ENCODE assay signal across 2 cellular contexts in genomic region chr4:71765349-71765748, GRCh38.
TF ChIP-seq lines count a peak whose summit lies in the region.

No MANE protein-coding gene starts in this region.

TF ChIP-seq in IMR-90, 13 proteins besides CTCF, POLR2A, EP300 and RAD21:
- TF ChIP-seq, protein P1, sequence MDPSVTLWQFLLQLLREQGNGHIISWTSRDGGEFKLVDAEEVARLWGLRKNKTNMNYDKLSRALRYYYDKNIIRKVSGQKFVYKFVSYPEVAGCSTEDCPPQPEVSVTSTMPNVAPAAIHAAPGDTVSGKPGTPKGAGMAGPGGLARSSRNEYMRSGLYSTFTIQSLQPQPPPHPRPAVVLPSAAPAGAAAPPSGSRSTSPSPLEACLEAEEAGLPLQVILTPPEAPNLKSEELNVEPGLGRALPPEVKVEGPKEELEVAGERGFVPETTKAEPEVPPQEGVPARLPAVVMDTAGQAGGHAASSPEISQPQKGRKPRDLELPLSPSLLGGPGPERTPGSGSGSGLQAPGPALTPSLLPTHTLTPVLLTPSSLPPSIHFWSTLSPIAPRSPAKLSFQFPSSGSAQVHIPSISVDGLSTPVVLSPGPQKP (IDR thresholded peaks at IDR 0.05; ENCODE audit: borderline replicate concordance, low read depth, low read length) = no peak
- TF ChIP-seq CHD1 (IDR thresholded peaks at IDR 0.05; ENCODE audit: low read depth, low read length) (no peak), MAZ (IDR thresholded peaks at IDR 0.05; ENCODE audit: borderline replicate concordance, low read depth, low read length) (no peak), FOS (IDR thresholded peaks at IDR 0.05; ENCODE audit: low read depth, low read length) (no peak), NFE2L2 (IDR thresholded peaks at IDR 0.05; ENCODE audit: low read depth, low read length) (no peak)
- TF ChIP-seq, protein P2, sequence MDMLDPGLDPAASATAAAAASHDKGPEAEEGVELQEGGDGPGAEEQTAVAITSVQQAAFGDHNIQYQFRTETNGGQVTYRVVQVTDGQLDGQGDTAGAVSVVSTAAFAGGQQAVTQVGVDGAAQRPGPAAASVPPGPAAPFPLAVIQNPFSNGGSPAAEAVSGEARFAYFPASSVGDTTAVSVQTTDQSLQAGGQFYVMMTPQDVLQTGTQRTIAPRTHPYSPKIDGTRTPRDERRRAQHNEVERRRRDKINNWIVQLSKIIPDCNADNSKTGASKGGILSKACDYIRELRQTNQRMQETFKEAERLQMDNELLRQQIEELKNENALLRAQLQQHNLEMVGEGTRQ (IDR thresholded peaks at IDR 0.05; ENCODE audit: low read depth, low read length) = no peak

TF ChIP-seq in H1, 55 proteins besides CTCF, POLR2A, EP300 and RAD21:
- TF ChIP-seq EGR1 (IDR thresholded peaks at IDR 0.05; ENCODE audit: borderline replicate concordance, low read depth, low read length) (no peak), HDAC6 (IDR thresholded peaks at IDR 0.05; ENCODE audit: low read depth, low read length) (no peak), TBP (IDR thresholded peaks at IDR 0.05; ENCODE audit: low read depth, low read length) (no peak), RNF2 (IDR thresholded peaks at IDR 0.05; ENCODE audit: borderline replicate concordance, low read depth, low read length, missing control alignments, poor library complexity, severe bottlenecking) (no peak), SP2 (IDR thresholded peaks at IDR 0.05; ENCODE audit: low read length) (no peak), SP1 (IDR thresholded peaks at IDR 0.05; ENCODE audit: low read depth, low read length) (no peak), SRF (IDR thresholded peaks at IDR 0.05; ENCODE audit: low read depth, low read length) (no peak), SIRT6 (IDR thresholded peaks at IDR 0.05; ENCODE audit: low read length) (no peak), EZH2 (IDR thresholded peaks at IDR 0.05; ENCODE audit: low read depth, low read length, severe bottlenecking) (no peak), JUN (IDR thresholded peaks at IDR 0.05; ENCODE audit: low read depth, low read length) (no peak), GABPA (IDR thresholded peaks at IDR 0.05; ENCODE audit: borderline replicate concordance, insufficient read depth, low read length) (no peak), NRF1 (IDR thresholded peaks at IDR 0.05; ENCODE audit: low read depth, low read length) (no peak), RBBP5 (IDR thresholded peaks at IDR 0.05; ENCODE audit: borderline replicate concordance, low read depth, low read length) (no peak), TEAD4 (IDR thresholded peaks at IDR 0.05; ENCODE audit: low read depth, low read length) (no peak), TCF12 (IDR thresholded peaks at IDR 0.05; ENCODE audit: low read depth, low read length) (no peak)
- TF ChIP-seq, protein P3, sequence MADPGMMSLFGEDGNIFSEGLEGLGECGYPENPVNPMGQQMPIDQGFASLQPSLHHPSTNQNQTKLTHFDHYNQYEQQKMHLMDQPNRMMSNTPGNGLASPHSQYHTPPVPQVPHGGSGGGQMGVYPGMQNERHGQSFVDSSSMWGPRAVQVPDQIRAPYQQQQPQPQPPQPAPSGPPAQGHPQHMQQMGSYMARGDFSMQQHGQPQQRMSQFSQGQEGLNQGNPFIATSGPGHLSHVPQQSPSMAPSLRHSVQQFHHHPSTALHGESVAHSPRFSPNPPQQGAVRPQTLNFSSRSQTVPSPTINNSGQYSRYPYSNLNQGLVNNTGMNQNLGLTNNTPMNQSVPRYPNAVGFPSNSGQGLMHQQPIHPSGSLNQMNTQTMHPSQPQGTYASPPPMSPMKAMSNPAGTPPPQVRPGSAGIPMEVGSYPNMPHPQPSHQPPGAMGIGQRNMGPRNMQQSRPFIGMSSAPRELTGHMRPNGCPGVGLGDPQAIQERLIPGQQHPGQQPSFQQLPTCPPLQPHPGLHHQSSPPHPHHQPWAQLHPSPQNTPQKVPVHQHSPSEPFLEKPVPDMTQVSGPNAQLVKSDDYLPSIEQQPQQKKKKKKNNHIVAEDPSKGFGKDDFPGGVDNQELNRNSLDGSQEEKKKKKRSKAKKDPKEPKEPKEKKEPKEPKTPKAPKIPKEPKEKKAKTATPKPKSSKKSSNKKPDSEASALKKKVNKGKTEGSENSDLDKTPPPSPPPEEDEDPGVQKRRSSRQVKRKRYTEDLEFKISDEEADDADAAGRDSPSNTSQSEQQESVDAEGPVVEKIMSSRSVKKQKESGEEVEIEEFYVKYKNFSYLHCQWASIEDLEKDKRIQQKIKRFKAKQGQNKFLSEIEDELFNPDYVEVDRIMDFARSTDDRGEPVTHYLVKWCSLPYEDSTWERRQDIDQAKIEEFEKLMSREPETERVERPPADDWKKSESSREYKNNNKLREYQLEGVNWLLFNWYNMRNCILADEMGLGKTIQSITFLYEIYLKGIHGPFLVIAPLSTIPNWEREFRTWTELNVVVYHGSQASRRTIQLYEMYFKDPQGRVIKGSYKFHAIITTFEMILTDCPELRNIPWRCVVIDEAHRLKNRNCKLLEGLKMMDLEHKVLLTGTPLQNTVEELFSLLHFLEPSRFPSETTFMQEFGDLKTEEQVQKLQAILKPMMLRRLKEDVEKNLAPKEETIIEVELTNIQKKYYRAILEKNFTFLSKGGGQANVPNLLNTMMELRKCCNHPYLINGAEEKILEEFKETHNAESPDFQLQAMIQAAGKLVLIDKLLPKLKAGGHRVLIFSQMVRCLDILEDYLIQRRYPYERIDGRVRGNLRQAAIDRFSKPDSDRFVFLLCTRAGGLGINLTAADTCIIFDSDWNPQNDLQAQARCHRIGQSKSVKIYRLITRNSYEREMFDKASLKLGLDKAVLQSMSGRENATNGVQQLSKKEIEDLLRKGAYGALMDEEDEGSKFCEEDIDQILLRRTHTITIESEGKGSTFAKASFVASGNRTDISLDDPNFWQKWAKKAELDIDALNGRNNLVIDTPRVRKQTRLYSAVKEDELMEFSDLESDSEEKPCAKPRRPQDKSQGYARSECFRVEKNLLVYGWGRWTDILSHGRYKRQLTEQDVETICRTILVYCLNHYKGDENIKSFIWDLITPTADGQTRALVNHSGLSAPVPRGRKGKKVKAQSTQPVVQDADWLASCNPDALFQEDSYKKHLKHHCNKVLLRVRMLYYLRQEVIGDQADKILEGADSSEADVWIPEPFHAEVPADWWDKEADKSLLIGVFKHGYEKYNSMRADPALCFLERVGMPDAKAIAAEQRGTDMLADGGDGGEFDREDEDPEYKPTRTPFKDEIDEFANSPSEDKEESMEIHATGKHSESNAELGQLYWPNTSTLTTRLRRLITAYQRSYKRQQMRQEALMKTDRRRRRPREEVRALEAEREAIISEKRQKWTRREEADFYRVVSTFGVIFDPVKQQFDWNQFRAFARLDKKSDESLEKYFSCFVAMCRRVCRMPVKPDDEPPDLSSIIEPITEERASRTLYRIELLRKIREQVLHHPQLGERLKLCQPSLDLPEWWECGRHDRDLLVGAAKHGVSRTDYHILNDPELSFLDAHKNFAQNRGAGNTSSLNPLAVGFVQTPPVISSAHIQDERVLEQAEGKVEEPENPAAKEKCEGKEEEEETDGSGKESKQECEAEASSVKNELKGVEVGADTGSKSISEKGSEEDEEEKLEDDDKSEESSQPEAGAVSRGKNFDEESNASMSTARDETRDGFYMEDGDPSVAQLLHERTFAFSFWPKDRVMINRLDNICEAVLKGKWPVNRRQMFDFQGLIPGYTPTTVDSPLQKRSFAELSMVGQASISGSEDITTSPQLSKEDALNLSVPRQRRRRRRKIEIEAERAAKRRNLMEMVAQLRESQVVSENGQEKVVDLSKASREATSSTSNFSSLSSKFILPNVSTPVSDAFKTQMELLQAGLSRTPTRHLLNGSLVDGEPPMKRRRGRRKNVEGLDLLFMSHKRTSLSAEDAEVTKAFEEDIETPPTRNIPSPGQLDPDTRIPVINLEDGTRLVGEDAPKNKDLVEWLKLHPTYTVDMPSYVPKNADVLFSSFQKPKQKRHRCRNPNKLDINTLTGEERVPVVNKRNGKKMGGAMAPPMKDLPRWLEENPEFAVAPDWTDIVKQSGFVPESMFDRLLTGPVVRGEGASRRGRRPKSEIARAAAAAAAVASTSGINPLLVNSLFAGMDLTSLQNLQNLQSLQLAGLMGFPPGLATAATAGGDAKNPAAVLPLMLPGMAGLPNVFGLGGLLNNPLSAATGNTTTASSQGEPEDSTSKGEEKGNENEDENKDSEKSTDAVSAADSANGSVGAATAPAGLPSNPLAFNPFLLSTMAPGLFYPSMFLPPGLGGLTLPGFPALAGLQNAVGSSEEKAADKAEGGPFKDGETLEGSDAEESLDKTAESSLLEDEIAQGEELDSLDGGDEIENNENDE (IDR thresholded peaks at IDR 0.05; ENCODE audit: insufficient replicate concordance, low read length) = no peak
- TF ChIP-seq, protein P2 (IDR thresholded peaks at IDR 0.05; ENCODE audit: low read length) = no peak
